Comparison of ENCODE assay signal across 23 cellular contexts in genomic region chr12:72828662-72829324, GRCh38.
A peak's percentile ranks its signal among the peaks of the same experiment; 100 is the strongest.
DNase-seq lines count a peak whose midpoint lies in the region; ATAC-seq and TF ChIP-seq lines count a peak whose summit lies in the region.
"Had no signal": no experiment of that assay in that cellular context is flagged by ENCODE, and none has a peak within 500 bp of the region (broad histone marks: within the 10 kb centered on the region; RNA-seq: fewer than 3 reads in every experiment).

No MANE protein-coding gene starts in this region.

- no peak overlapping the region for H3K27ac Mint-ChIP-seq in endodermal cell
- H3K27ac Mint-ChIP-seq: B cell, CD14-positive monocyte, HFFc6, T-helper 17 cell had no signal

- TF ChIP-seq CTCF in endodermal cell (conservative IDR thresholded peaks at IDR 0.05) = no peak

- peak; percentile 74 for ATAC-seq in GM18858 (IDR thresholded peaks at IDR 0.05; ENCODE audit: unreplicated experiment)
- peak; percentile 72 for ATAC-seq in HG02798 (IDR thresholded peaks at IDR 0.05; ENCODE audit: poor library complexity, unreplicated experiment)
- ATAC-seq: Right ventricle myocardium inferior, T-helper 17 cell had no signal

- 71 to 90% methylated on average over 1 to 2 of the region's 2 CpGs for WGBS in endodermal cell (ENCODE audit: insufficient coverage in 1 of 2, insufficient read length in 1 of 2), 2 experiments

- peaks cover 16% of the 10 kb centered on the region for H3K4me1 Mint-ChIP-seq in endodermal cell
- H3K4me1 Mint-ChIP-seq: B cell, CD14-positive monocyte, T-helper 17 cell had no signal

- no peak overlapping the region for H3K9ac ChIP-seq in endodermal cell (ENCODE audit: extremely low read depth, low read length, poor library complexity, severe bottlenecking)
- H3K9ac ChIP-seq: KMS-11 had no signal

- H3K36me3 ChIP-seq in endodermal cell (ENCODE audit: control insufficient read depth, insufficient read depth, low read length) = no peaks in the 10 kb centered on the region

- H3K27me3 ChIP-seq in endodermal cell (ENCODE audit: control insufficient read depth, insufficient read depth, low read length, poor library complexity, severe bottlenecking) = no peaks in the 10 kb centered on the region

- H3K9me3 Mint-ChIP-seq in endodermal cell = peaks cover 28% of the 10 kb centered on the region

- no peak for DNase-seq in endodermal cell
- DNase-seq in renal cortical epithelial cell (ENCODE audit: low read depth) = peak; percentile 4
- no peak for DNase-seq in H4 (ENCODE audit: low spot score)
- no peak for DNase-seq in CD1c-positive myeloid dendritic cell (ENCODE audit: extremely low spot score)
- DNase-seq in SK-N-DZ (ENCODE audit: low spot score) = no peak
- DNase-seq: DMS53, GDM1, H9, HFFc6, NCI-H1092 treated with DMSO at 0.1 percent for 48 hours, NCI-H1436 treated with DMSO at 0.1 percent for 48 hours, NCI-H2029, NCI-H345, NCI-H526, OCI-M1, SW 1271, T-helper 17 cell had no signal

- H3K36me3 Mint-ChIP-seq in endodermal cell (ENCODE audit: low read depth) = peaks cover 16% of the 10 kb centered on the region
- H3K36me3 Mint-ChIP-seq: CD14-positive monocyte had no signal

- H3K4me3 ChIP-seq in endodermal cell (ENCODE audit: low read length) = peak overlapping the region; percentile 48

- H3K27ac ChIP-seq in endodermal cell (ENCODE audit: low read depth, low read length) = no peak overlapping the region
- H3K27ac ChIP-seq: KMS-11 had no signal

- H3K27me3 Mint-ChIP-seq in endodermal cell (ENCODE audit: insufficient read depth) = no peaks in the 10 kb centered on the region
- H3K27me3 Mint-ChIP-seq: B cell, T-helper 17 cell had no signal

- peaks cover 19% of the 10 kb centered on the region for H3K9me3 ChIP-seq in endodermal cell (ENCODE audit: control insufficient read depth, low read length)

- H3K4me1 ChIP-seq in endodermal cell (ENCODE audit: control insufficient read depth, insufficient read depth, low read length) = peaks cover 5% of the 10 kb centered on the region

- no peak overlapping the region for H3K4me3 Mint-ChIP-seq in endodermal cell
- H3K4me3 Mint-ChIP-seq: B cell, CD14-positive monocyte, H9, HFFc6, T-helper 17 cell had no signal
